ENCODE assay signal across 2 cellular contexts in the genomic region with DNA sequence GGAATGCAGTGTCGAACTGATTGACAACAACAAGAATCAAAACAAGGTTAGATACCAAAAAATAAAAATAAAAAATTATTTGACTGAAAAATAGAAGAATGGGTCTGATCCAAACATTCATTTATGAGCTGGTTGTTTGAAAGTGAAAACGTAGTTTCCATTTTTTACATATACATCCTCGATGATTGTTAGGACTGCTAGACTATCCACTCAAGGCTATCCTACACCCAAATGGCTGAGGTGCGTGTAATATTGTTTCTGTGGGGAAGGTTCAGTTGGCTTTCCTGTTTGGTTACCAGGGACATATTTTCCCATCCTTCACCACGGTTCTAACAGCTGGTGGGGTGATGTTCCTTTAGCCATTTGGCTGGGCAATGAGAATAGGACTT.
TF ChIP-seq lines count a peak whose summit lies in the region.

No MANE protein-coding gene starts in this region.

TF ChIP-seq in SK-N-SH, 30 proteins besides CTCF, POLR2A, EP300 and RAD21 (continued from another document):
- TF ChIP-seq, protein P1, sequence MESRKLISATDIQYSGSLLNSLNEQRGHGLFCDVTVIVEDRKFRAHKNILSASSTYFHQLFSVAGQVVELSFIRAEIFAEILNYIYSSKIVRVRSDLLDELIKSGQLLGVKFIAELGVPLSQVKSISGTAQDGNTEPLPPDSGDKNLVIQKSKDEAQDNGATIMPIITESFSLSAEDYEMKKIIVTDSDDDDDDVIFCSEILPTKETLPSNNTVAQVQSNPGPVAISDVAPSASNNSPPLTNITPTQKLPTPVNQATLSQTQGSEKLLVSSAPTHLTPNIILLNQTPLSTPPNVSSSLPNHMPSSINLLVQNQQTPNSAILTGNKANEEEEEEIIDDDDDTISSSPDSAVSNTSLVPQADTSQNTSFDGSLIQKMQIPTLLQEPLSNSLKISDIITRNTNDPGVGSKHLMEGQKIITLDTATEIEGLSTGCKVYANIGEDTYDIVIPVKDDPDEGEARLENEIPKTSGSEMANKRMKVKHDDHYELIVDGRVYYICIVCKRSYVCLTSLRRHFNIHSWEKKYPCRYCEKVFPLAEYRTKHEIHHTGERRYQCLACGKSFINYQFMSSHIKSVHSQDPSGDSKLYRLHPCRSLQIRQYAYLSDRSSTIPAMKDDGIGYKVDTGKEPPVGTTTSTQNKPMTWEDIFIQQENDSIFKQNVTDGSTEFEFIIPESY (IDR thresholded peaks at IDR 0.05; ENCODE audit: borderline replicate concordance, low read depth) = no peak
- TF ChIP-seq, protein P2, sequence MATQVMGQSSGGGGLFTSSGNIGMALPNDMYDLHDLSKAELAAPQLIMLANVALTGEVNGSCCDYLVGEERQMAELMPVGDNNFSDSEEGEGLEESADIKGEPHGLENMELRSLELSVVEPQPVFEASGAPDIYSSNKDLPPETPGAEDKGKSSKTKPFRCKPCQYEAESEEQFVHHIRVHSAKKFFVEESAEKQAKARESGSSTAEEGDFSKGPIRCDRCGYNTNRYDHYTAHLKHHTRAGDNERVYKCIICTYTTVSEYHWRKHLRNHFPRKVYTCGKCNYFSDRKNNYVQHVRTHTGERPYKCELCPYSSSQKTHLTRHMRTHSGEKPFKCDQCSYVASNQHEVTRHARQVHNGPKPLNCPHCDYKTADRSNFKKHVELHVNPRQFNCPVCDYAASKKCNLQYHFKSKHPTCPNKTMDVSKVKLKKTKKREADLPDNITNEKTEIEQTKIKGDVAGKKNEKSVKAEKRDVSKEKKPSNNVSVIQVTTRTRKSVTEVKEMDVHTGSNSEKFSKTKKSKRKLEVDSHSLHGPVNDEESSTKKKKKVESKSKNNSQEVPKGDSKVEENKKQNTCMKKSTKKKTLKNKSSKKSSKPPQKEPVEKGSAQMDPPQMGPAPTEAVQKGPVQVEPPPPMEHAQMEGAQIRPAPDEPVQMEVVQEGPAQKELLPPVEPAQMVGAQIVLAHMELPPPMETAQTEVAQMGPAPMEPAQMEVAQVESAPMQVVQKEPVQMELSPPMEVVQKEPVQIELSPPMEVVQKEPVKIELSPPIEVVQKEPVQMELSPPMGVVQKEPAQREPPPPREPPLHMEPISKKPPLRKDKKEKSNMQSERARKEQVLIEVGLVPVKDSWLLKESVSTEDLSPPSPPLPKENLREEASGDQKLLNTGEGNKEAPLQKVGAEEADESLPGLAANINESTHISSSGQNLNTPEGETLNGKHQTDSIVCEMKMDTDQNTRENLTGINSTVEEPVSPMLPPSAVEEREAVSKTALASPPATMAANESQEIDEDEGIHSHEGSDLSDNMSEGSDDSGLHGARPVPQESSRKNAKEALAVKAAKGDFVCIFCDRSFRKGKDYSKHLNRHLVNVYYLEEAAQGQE (IDR thresholded peaks at IDR 0.05; ENCODE audit: low read depth, low read length) = no peak
- TF ChIP-seq MXI1 (IDR thresholded peaks at IDR 0.05; ENCODE audit: low read depth, low read length) = no peak
- no peak for TF ChIP-seq GATA2 (CRISPR knock-in tag; IDR thresholded peaks at IDR 0.05)
- TF ChIP-seq JUND (IDR thresholded peaks at IDR 0.05) = no peak
- no peak for TF ChIP-seq SIN3A (IDR thresholded peaks at IDR 0.05; ENCODE audit: borderline replicate concordance, low read depth, low read length)
- no peak for TF ChIP-seq RFX5 (IDR thresholded peaks at IDR 0.05; ENCODE audit: low read length)
- TF ChIP-seq FOSL2 (IDR thresholded peaks at IDR 0.05; ENCODE audit: borderline replicate concordance, low read depth) = no peak
- TF ChIP-seq ELF1 (IDR thresholded peaks at IDR 0.05) = no peak
- no peak for TF ChIP-seq FOXJ3 (CRISPR knock-in tag; IDR thresholded peaks at IDR 0.05)
- TF ChIP-seq EZH2phosphoT487 (IDR thresholded peaks at IDR 0.05; ENCODE audit: borderline replicate concordance, low read depth) = no peak
- no peak for TF ChIP-seq SMC3 (IDR thresholded peaks at IDR 0.05; ENCODE audit: low read depth, low read length)
- no peak for TF ChIP-seq TAF1 (IDR thresholded peaks at IDR 0.05; ENCODE audit: borderline replicate concordance, low read depth, low read length)
- TF ChIP-seq, protein P3, sequence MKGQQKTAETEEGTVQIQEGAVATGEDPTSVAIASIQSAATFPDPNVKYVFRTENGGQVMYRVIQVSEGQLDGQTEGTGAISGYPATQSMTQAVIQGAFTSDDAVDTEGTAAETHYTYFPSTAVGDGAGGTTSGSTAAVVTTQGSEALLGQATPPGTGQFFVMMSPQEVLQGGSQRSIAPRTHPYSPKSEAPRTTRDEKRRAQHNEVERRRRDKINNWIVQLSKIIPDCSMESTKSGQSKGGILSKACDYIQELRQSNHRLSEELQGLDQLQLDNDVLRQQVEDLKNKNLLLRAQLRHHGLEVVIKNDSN (IDR thresholded peaks at IDR 0.05; ENCODE audit: borderline replicate concordance, low read depth) = no peak

TF ChIP-seq in SK-N-SH treated with all-trans-retinoic acid at 6 μM for 48 hours, 23 proteins besides CTCF, POLR2A, EP300 and RAD21 (continued from another document):
- TF ChIP-seq ZNF565 (CRISPR knock-in tag; conservative IDR thresholded peaks at IDR 0.05; ENCODE audit: low read depth) = no peak
- no peak for TF ChIP-seq ZC3H10 (CRISPR knock-in tag; IDR thresholded peaks at IDR 0.05)
- no peak for TF ChIP-seq ARNTL (CRISPR knock-in tag; IDR thresholded peaks at IDR 0.05; ENCODE audit: borderline replicate concordance, low read depth)
- no peak for TF ChIP-seq BACH2 (CRISPR knock-in tag; IDR thresholded peaks at IDR 0.05; ENCODE audit: borderline replicate concordance)
- TF ChIP-seq, protein P4, sequence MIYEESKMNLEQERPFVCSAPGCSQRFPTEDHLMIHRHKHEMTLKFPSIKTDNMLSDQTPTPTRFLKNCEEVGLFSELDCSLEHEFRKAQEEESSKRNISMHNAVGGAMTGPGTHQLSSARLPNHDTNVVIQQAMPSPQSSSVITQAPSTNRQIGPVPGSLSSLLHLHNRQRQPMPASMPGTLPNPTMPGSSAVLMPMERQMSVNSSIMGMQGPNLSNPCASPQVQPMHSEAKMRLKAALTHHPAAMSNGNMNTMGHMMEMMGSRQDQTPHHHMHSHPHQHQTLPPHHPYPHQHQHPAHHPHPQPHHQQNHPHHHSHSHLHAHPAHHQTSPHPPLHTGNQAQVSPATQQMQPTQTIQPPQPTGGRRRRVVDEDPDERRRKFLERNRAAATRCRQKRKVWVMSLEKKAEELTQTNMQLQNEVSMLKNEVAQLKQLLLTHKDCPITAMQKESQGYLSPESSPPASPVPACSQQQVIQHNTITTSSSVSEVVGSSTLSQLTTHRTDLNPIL (CRISPR knock-in tag; IDR thresholded peaks at IDR 0.05; ENCODE audit: low read depth) = no peak
